In the genomic region with DNA sequence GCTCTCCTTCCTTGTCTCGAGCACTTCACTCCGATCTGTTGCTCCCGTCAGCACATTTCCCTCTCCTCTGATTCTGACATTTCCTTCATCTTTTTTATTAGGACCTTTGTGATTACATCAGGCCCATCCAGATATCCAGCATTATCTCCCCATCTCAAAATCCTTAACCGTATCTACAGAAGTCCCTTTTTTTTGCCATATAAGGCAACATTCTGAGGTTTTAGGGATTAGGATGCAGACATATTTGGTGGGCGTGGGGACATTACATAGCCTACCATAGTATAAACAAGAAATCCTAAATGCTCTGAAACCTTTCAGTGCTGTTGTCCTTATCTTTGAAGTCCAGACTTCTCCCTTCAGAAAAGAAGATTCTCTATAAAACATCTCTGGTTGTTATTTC, we compare ENCODE assay signal across 2 cellular contexts.
TF ChIP-seq lines count a peak whose summit lies in the region.

No MANE protein-coding gene starts in this region.

TF ChIP-seq in SK-N-SH, 30 proteins besides CTCF, POLR2A, EP300 and RAD21 (continued from another document):
- TF ChIP-seq, protein P1, sequence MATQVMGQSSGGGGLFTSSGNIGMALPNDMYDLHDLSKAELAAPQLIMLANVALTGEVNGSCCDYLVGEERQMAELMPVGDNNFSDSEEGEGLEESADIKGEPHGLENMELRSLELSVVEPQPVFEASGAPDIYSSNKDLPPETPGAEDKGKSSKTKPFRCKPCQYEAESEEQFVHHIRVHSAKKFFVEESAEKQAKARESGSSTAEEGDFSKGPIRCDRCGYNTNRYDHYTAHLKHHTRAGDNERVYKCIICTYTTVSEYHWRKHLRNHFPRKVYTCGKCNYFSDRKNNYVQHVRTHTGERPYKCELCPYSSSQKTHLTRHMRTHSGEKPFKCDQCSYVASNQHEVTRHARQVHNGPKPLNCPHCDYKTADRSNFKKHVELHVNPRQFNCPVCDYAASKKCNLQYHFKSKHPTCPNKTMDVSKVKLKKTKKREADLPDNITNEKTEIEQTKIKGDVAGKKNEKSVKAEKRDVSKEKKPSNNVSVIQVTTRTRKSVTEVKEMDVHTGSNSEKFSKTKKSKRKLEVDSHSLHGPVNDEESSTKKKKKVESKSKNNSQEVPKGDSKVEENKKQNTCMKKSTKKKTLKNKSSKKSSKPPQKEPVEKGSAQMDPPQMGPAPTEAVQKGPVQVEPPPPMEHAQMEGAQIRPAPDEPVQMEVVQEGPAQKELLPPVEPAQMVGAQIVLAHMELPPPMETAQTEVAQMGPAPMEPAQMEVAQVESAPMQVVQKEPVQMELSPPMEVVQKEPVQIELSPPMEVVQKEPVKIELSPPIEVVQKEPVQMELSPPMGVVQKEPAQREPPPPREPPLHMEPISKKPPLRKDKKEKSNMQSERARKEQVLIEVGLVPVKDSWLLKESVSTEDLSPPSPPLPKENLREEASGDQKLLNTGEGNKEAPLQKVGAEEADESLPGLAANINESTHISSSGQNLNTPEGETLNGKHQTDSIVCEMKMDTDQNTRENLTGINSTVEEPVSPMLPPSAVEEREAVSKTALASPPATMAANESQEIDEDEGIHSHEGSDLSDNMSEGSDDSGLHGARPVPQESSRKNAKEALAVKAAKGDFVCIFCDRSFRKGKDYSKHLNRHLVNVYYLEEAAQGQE (IDR thresholded peaks at IDR 0.05; ENCODE audit: low read depth, low read length): no peak
- TF ChIP-seq POLR2AphosphoS5 (IDR thresholded peaks at IDR 0.05; ENCODE audit: low read depth, low read length): no peak
- TF ChIP-seq YY1 (IDR thresholded peaks at IDR 0.05; ENCODE audit: low read depth): no peak
- TF ChIP-seq SIN3A (IDR thresholded peaks at IDR 0.05; ENCODE audit: borderline replicate concordance, low read depth, low read length): no peak

TF ChIP-seq in SK-N-SH treated with all-trans-retinoic acid at 6 μM for 48 hours, 23 proteins besides CTCF, POLR2A, EP300 and RAD21 (continued from another document):
- TF ChIP-seq, protein P2, sequence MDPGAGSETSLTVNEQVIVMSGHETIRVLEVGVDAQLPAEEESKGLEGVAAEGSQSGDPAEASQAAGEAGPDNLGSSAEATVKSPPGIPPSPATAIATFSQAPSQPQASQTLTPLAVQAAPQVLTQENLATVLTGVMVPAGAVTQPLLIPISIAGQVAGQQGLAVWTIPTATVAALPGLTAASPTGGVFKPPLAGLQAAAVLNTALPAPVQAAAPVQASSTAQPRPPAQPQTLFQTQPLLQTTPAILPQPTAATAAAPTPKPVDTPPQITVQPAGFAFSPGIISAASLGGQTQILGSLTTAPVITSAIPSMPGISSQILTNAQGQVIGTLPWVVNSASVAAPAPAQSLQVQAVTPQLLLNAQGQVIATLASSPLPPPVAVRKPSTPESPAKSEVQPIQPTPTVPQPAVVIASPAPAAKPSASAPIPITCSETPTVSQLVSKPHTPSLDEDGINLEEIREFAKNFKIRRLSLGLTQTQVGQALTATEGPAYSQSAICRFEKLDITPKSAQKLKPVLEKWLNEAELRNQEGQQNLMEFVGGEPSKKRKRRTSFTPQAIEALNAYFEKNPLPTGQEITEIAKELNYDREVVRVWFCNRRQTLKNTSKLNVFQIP (CRISPR knock-in tag; IDR thresholded peaks at IDR 0.05; ENCODE audit: borderline replicate concordance, low read depth): no peak
- TF ChIP-seq RARB (CRISPR knock-in tag; IDR thresholded peaks at IDR 0.05) (no peak), ZC3H10 (CRISPR knock-in tag; IDR thresholded peaks at IDR 0.05) (no peak), PPARA (CRISPR knock-in tag; IDR thresholded peaks at IDR 0.05; ENCODE audit: borderline replicate concordance) (no peak), GLIS3 (CRISPR knock-in tag; IDR thresholded peaks at IDR 0.05) (no peak), ZNF70 (CRISPR knock-in tag; IDR thresholded peaks at IDR 0.05) (no peak)
